1 cellular context compared by ENCODE assay signal in genomic region chr6:53104916-53105315, GRCh38.
TF ChIP-seq lines count a peak whose summit lies in the region.

No MANE protein-coding gene starts in this region.

TF ChIP-seq in HepG2, 621 proteins besides CTCF, POLR2A, EP300 and RAD21:
- no peak for TF ChIP-seq POLR2AphosphoS5 (IDR thresholded peaks at IDR 0.05; ENCODE audit: low read depth, low read length)
- 0 out of 2 replicates have a peak, but pooled peaks have one; percentile 44 for TF ChIP-seq ZNF3 (CRISPR knock-in tag; IDR thresholded peaks at IDR 0.05)
